1 cellular context compared by ENCODE assay signal in genomic region chr2:866009-866680, GRCh38.
TF ChIP-seq lines count a peak whose summit lies in the region.

No MANE protein-coding gene starts in this region.

TF ChIP-seq in GM23338, 12 proteins besides CTCF, POLR2A, EP300 and RAD21 (continued from another document):
- no peak for TF ChIP-seq REST (IDR thresholded peaks at IDR 0.05; ENCODE audit: unreplicated experiment)
- no peak for TF ChIP-seq ETS1 (IDR thresholded peaks at IDR 0.05)
- TF ChIP-seq ZNF462 (CRISPR knock-in tag; IDR thresholded peaks at IDR 0.05), result no peak
